ENCODE assay signal across 11 cellular contexts in the genomic region with DNA sequence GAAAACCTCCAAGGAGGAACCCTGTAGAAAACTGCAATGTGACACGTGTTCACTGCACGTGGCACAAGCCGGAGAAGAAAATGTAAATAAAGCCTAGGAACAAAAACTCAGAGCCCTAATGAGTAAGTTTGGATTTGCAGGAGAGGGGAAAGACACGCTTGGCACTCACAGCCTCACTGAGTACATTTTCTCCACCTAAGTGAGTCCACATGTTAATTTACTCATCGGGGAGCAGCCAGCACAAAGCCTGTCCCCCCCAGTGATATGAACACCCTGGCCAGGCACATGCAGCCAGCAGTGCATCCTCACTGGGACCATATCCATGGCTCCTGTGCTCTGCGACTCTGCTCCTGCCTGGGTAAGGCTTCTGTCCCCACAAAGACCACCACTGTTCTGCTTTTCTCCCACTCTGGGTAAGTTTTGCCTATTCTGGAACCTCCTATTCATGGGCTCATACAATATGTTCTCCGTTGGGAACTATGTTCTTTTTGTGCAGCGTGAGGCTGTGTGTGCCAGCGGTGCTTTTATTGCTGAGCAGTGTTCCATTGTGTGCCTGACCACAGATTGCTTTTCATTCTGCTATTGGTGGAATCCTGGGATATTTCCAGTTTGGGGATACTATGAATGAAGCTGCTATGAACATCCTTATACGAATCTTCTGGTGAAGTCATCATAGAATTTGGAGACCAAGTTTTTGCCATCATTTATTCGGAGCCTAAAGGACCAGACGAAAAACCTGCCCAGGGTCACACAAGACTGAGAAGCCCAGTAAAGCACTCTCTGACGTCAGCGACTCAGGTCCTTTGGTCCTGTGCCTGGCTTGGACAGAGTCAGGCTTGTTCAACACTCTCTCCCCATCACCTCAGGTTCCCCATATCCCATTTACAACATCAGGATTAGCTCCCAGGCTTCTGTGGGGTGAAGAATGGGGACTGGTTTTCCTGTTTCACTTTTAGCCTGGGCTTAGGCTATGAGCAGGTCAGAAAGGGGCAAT. TPM values are rescaled to one million over a fixed set of nuclear protein-coding genes. Genes with fewer than 3 reads are reported as not detected.
DNase-seq lines count a peak whose midpoint lies in the region; ATAC-seq and TF ChIP-seq lines count a peak whose summit lies in the region.
"Had no signal": no experiment of that assay in that cellular context is flagged by ENCODE, and none has a peak within 500 bp of the region (broad histone marks: within the 10 kb centered on the region; RNA-seq: fewer than 3 reads in every experiment).

No MANE protein-coding gene starts in this region.

- no peak for DNase-seq in T-cell
- DNase-seq in immature natural killer cell, result no peak
- DNase-seq in stomach, result peak; percentile 35
- no peak for DNase-seq in NCI-H2171 (lab: John Stamatoyannopoulos, UW)
- no peak for DNase-seq in activated T-cell treated with anti-CD3 and anti-CD28 coated beads for 4 hours
- no peak for DNase-seq in cerebellar cortex (ENCODE audit: low spot score)
- DNase-seq: activated CD4-positive, alpha-beta T cell treated with anti-CD3 and anti-CD28 coated beads, Interleukin-2, amount 10 ng/mL, durations not matched to agents 24 days and 14 days; EL had no signal

- CTCF ChIA-PET in T-cell (lab: Charles Lee), result interaction anchor here in 1 of 2 donors (0.6 kb wide), 1 partner anchor 180 kb away, joined by 6 read pairs; no protein-coding TSS in a partner anchor

- no peaks in the 10 kb centered on the region for H3K9me2 ChIP-seq in DOHH2 (replicated peaks; ENCODE audit: control insufficient read depth, low read length)

- peak overlapping the region in 1 of 3 donors; percentile 67 for H3K4me3 Mint-ChIP-seq in T-cell
- H3K4me3 Mint-ChIP-seq in immature natural killer cell, result peak overlapping the region in 3 of 5 donors; percentile 54 to 71 (median 64)

- H3K4me3 ChIP-seq in DOHH2 (ENCODE audit: low read length) (peak overlapping the region; percentile 46), stomach (no peak overlapping the region)

- H3K9me3 Mint-ChIP-seq in T-cell (no peaks in the 10 kb centered on the region), immature natural killer cell (no peaks in the 10 kb centered on the region)
- H3K9me3 Mint-ChIP-seq: activated CD4-positive, alpha-beta T cell treated with anti-CD3 and anti-CD28 coated beads, Interleukin-2, amount 10 ng/mL, durations not matched to agents 24 days and 14 days had no signal

- H3K27me3 ChIP-seq in DOHH2 (ENCODE audit: control insufficient read depth, low read length) (no peaks in the 10 kb centered on the region), stomach (no peaks in the 10 kb centered on the region)

- no peaks in the 10 kb centered on the region for H3K79me2 ChIP-seq in DOHH2 (ENCODE audit: control insufficient read depth, low read length)

- H3F3A ChIP-seq in DOHH2 (ENCODE audit: control insufficient read depth, insufficient read depth), result peaks cover 8% of the 10 kb centered on the region

- H4K20me1 ChIP-seq in DOHH2 (ENCODE audit: control insufficient read depth, insufficient read depth, low read depth, low read length), result no peaks in the 10 kb centered on the region

- peak overlapping the region; percentile 61 for H3K4me2 ChIP-seq in DOHH2 (ENCODE audit: low read length)

- H3K9me3 ChIP-seq in DOHH2 (ENCODE audit: control insufficient read depth, insufficient read depth, low read length) (no peaks in the 10 kb centered on the region), stomach (no peaks in the 10 kb centered on the region)

- intact Hi-C loops in stomach (cut with DNase I; ENCODE audit: low total_unique reads), result no loop called here

- H3K27me3 Mint-ChIP-seq in T-cell (no peaks in the 10 kb centered on the region), immature natural killer cell (ENCODE audit: low read depth in 3 of 3) (peaks cover 0 to 3% (median 2%) of the 10 kb centered on the region in 3 donors)
- H3K27me3 Mint-ChIP-seq: activated CD4-positive, alpha-beta T cell treated with anti-CD3 and anti-CD28 coated beads, Interleukin-2, amount 10 ng/mL, durations not matched to agents 24 days and 14 days had no signal

- POLR2A ChIA-PET in T-cell (lab: Charles Lee), result interaction anchor here in 1 of 2 donors (0.7 kb wide), 2 partner anchors 20 to 73 kb away, joined by 6 to 10 read pairs; no protein-coding TSS in a partner anchor

- H3K27ac Mint-ChIP-seq in T-cell, result peak overlapping the region; percentile 95 to 97
- peak overlapping the region; percentile 16 to 89 (median 62) for H3K27ac Mint-ChIP-seq in immature natural killer cell
- H3K27ac Mint-ChIP-seq: activated CD4-positive, alpha-beta T cell treated with anti-CD3 and anti-CD28 coated beads, Interleukin-2, amount 10 ng/mL, durations not matched to agents 24 days and 14 days had no signal

- 44 to 54% (median 47%) methylated on average over 14 of the region's 14 CpGs for WGBS in stomach, 5 donors

- H3K4me1 ChIP-seq in DOHH2 (ENCODE audit: control insufficient read depth, low read length) (peaks cover 46% of the 10 kb centered on the region), stomach (peaks cover 19 to 32% (median 27%) of the 10 kb centered on the region in 4 donors)

- H3K36me3 Mint-ChIP-seq in T-cell, result no peaks in the 10 kb centered on the region
- H3K36me3 Mint-ChIP-seq in immature natural killer cell, result no peaks in the 10 kb centered on the region

- ATAC-seq in T-cell (replicated peaks in 1 of 4) (no peak), GM21619 (IDR thresholded peaks at IDR 0.05; ENCODE audit: unreplicated experiment) (no peak)

- no peak for TF ChIP-seq EP300 in stomach (IDR thresholded peaks at IDR 0.05)

- H3K27ac ChIP-seq in DOHH2 (ENCODE audit: low read depth, low read length), result peak overlapping the region; percentile 51
- peak overlapping the region in 4 of 5 donors; percentile 61 to 81 (median 72) for H3K27ac ChIP-seq in stomach
- H3K27ac ChIP-seq: KMS-11 had no signal

- TF ChIP-seq POLR2A in stomach (IDR thresholded peaks at IDR 0.05), result no peak

- no peak for TF ChIP-seq CTCF in DOHH2 (IDR thresholded peaks at IDR 0.05; ENCODE audit: low read depth, low read length, poor library complexity, severe bottlenecking)
- no peak for TF ChIP-seq CTCF in stomach (IDR thresholded peaks at IDR 0.05)

- H3K4me1 Mint-ChIP-seq in T-cell (peaks cover 40 to 48% (median 46%) of the 10 kb centered on the region in 3 donors), immature natural killer cell (peaks cover 37 to 39% of the 10 kb centered on the region in 2 donors)

- H3K36me3 ChIP-seq in DOHH2 (ENCODE audit: control insufficient read depth, low read length) (no peaks in the 10 kb centered on the region), stomach (no peaks in the 10 kb centered on the region)

RNA-seq across cellular contexts. Expression of a gene that starts 53.3 kb away (rescaled TPM):
- 1 to 10 TPM in 3 of 5 donors, under 1 TPM in 2; 0.40 to 1.8 (median 1.2) TPM for total RNA-seq in T-cell
- not detected for polyA plus RNA-seq in immature natural killer cell
- 1 to 10 TPM in 2 of 5 donors, under 1 TPM in 1, not detected in 2; 0.45 to 4.4 (median 1.7) TPM for total RNA-seq in stomach
- polyA plus RNA-seq in stomach, result 1 to 10 TPM; 2.1 to 5.0 (median 2.2) TPM
